In genomic region chr12:32755051-32755653, GRCh38 we compare ENCODE assay signal across 8 cellular contexts. TPM values are rescaled to one million over a fixed set of nuclear protein-coding genes. Genes with fewer than 3 reads are reported as not detected.
A peak's percentile ranks its signal among the peaks of the same experiment; 100 is the strongest.
DNase-seq lines count a peak whose midpoint lies in the region; ATAC-seq and TF ChIP-seq lines count a peak whose summit lies in the region.

No MANE protein-coding gene starts in this region.

- H3K4me1 ChIP-seq in right lobe of liver, result peaks cover 0 to 10% (median 3%) of the 10 kb centered on the region in 4 donors

- TF ChIP-seq POLR2A in right lobe of liver (IDR thresholded peaks at IDR 0.05), result no peak

- no peaks in the 10 kb centered on the region for H3K9me3 Mint-ChIP-seq in activated CD4-positive, alpha-beta T cell treated with anti-CD3 and anti-CD28 coated beads, Interleukin-2, amount 10 ng/mL, durations not matched to agents 24 days and 14 days

- H3K9me3 ChIP-seq in right lobe of liver, result no peaks in the 10 kb centered on the region

- peak overlapping the region; percentile 88 to 100 (median 92) for H3K4me3 ChIP-seq in right lobe of liver

- intact Hi-C loops in activated CD4-positive, alpha-beta T cell treated with anti-CD3 and anti-CD28 coated beads, Interleukin-2, amount 10 ng/mL, durations not matched to agents 24 days and 14 days (cut with micrococcal nuclease), result loop anchor here (1.0 to 2.0 kb wide), 8 partner anchors 76 to 1434 kb away; partner anchors contain the start of genes ALG10, DNM1L, ETFBKMT and RESF1
- intact Hi-C loops in right lobe of liver (cut with DNase I), result loop anchor here in 1 of 2 donors (5.0 kb wide), 1 partner anchor 167 kb away; no protein-coding TSS in a partner anchor

- ATAC-seq in GM18873 (IDR thresholded peaks at IDR 0.05; ENCODE audit: low FRiP score, unreplicated experiment) (peak; percentile 60), HG03159 (IDR thresholded peaks at IDR 0.05; ENCODE audit: unreplicated experiment) (peak; percentile 67), right lobe of liver (peak; percentile 70 to 81 (median 77))

- TF ChIP-seq CTCF in AG09319 (IDR thresholded peaks at IDR 0.05; ENCODE audit: low read depth, low read length) (peak; percentile 82), right lobe of liver (IDR thresholded peaks at IDR 0.05) (peak; percentile 56 to 72 (median 63))

- WGBS in right lobe of liver (ENCODE audit: insufficient coverage, low coverage, low lambda C conversion rate, missing lambda C conversion rate), result 6% methylated on average over 4 of the region's 40 CpGs

- no peaks in the 10 kb centered on the region for H3K27me3 ChIP-seq in right lobe of liver

- peak overlapping the region; percentile 81 to 83 (median 81) for H3K27ac ChIP-seq in right lobe of liver

- peaks cover 30% of the 10 kb centered on the region for H3K36me3 Mint-ChIP-seq in activated CD4-positive, alpha-beta T cell treated with anti-CD3 and anti-CD28 coated beads, Interleukin-2, amount 10 ng/mL, durations not matched to agents 24 days and 14 days (ENCODE audit: low read depth)

- H3K27ac Mint-ChIP-seq in activated CD4-positive, alpha-beta T cell treated with anti-CD3 and anti-CD28 coated beads, Interleukin-2, amount 10 ng/mL, durations not matched to agents 24 days and 14 days, result peak overlapping the region; percentile 93

- H3K4me1 Mint-ChIP-seq in activated CD4-positive, alpha-beta T cell treated with anti-CD3 and anti-CD28 coated beads, Interleukin-2, amount 10 ng/mL, durations not matched to agents 24 days and 14 days, result peaks cover 23% of the 10 kb centered on the region

- H3K36me3 ChIP-seq in right lobe of liver, result peaks cover 3 to 39% (median 12%) of the 10 kb centered on the region in 4 donors

- H3K27me3 Mint-ChIP-seq in activated CD4-positive, alpha-beta T cell treated with anti-CD3 and anti-CD28 coated beads, Interleukin-2, amount 10 ng/mL, durations not matched to agents 24 days and 14 days, result no peaks in the 10 kb centered on the region

- DNase-seq in AG09319 (ENCODE audit: extremely low read depth, low read depth) (no peak), NCI-H345 treated with DMSO at 0.1 percent for 48 hours (lab: John Stamatoyannopoulos, UW; ENCODE audit: unreplicated experiment) (peak; percentile 56), dermis blood vessel endothelial cell (peak; percentile 94), right lobe of liver (peak; percentile 72 to 84 (median 78))
- peak; percentile 92 for DNase-seq in activated CD4-positive, alpha-beta T cell treated with anti-CD3 and anti-CD28 coated beads, Interleukin-2, amount 10 ng/mL, durations not matched to agents 24 days and 14 days
- DNase-seq in stimulated activated CD4-positive, alpha-beta T cell treated with anti-CD3 and anti-CD28 coated beads, Interleukin-4, amount 100 ng/mL, for 48 hours (ENCODE audit: low read depth in 2 of 2), result peak; percentile 57 to 58

- peak overlapping the region; percentile 93 for H3K4me3 Mint-ChIP-seq in activated CD4-positive, alpha-beta T cell treated with anti-CD3 and anti-CD28 coated beads, Interleukin-2, amount 10 ng/mL, durations not matched to agents 24 days and 14 days

RNA-seq across cellular contexts. Expression of gene YARS2, which starts 0.5 kb away (rescaled TPM):
- total RNA-seq in activated CD4-positive, alpha-beta T cell treated with anti-CD3 and anti-CD28 coated beads, Interleukin-2, amount 10 ng/mL, durations not matched to agents 24 days and 14 days, result 30.5 and 33.0 TPM in 2 replicates
- total RNA-seq in dermis blood vessel endothelial cell (43.2 and 48.8 TPM in 2 replicates), right lobe of liver (10 to 100 TPM in 2 of 6 experiments, 1 to 10 TPM in 4; 6.9 to 19.4 (median 9.0) TPM)
